8 cellular contexts compared by ENCODE assay signal in genomic region chr1:156503672-156504055, GRCh38. TPM values are rescaled to one million over a fixed set of nuclear protein-coding genes. Genes with fewer than 3 reads are reported as not detected.
DNase-seq lines count a peak whose midpoint lies in the region; ATAC-seq and TF ChIP-seq lines count a peak whose summit lies in the region.

No MANE protein-coding gene starts in this region.

- peak overlapping the region; percentile 76 for H3K4me2 ChIP-seq in OCI-LY7 (ENCODE audit: low read length)

- H3K9ac ChIP-seq in duodenal mucosa (ENCODE audit: low read depth in 1 of 2, low read length in 2 of 2): peak overlapping the region; percentile 70 to 82

- ATAC-seq in CD4-positive, CD25-positive, alpha-beta regulatory T cell (ENCODE audit: low read depth in 2 of 2): no peak
- ATAC-seq in HG03342 (IDR thresholded peaks at IDR 0.05; ENCODE audit: unreplicated experiment): no peak
- no peak for ATAC-seq in GM18907 (IDR thresholded peaks at IDR 0.05; ENCODE audit: unreplicated experiment)

- peak overlapping the region; percentile 56 for H3K4me3 ChIP-seq in CD4-positive, CD25-positive, alpha-beta regulatory T cell (ENCODE audit: low read depth, low read length)
- H3K4me3 ChIP-seq in OCI-LY7 (ENCODE audit: low read depth, low read length, poor library complexity, severe bottlenecking) (peak overlapping the region; percentile 58), duodenal mucosa (ENCODE audit: low read depth in 1 of 2, low read length in 2 of 2) (peak overlapping the region; percentile 19 to 33), neutrophil (ENCODE audit: low read depth in 1 of 2, low read length in 1 of 2) (peak overlapping the region in 1 of 2 experiments; percentile 27)

- H3K36me3 ChIP-seq in CD4-positive, CD25-positive, alpha-beta regulatory T cell (ENCODE audit: control insufficient read depth, insufficient read depth, low read length): no peaks in the 10 kb centered on the region
- peaks cover 15% of the 10 kb centered on the region for H3K36me3 ChIP-seq in OCI-LY7 (ENCODE audit: insufficient read depth, low read length)
- no peaks in the 10 kb centered on the region for H3K36me3 ChIP-seq in duodenal mucosa (ENCODE audit: control insufficient read depth in 1 of 2, insufficient read depth in 2 of 2, low read length in 2 of 2)
- H3K36me3 ChIP-seq in neutrophil: no peaks in the 10 kb centered on the region

- BruUV-seq in OCI-LY7 (replicated peaks; lab: Mats Ljungman, UMichigan): no TSS peak

- no peaks in the 10 kb centered on the region for H3K27me3 ChIP-seq in CD4-positive, CD25-positive, alpha-beta regulatory T cell (ENCODE audit: control insufficient read depth, insufficient read depth, low read length)
- H3K27me3 ChIP-seq in duodenal mucosa (ENCODE audit: control insufficient read depth in 1 of 2, insufficient read depth in 2 of 2, low read length in 2 of 2) (no peaks in the 10 kb centered on the region), neutrophil (no peaks in the 10 kb centered on the region)

- H3K79me2 ChIP-seq in OCI-LY7 (ENCODE audit: insufficient read depth, low read depth, low read length): peaks cover 39% of the 10 kb centered on the region

- H3K27me3 Mint-ChIP-seq in CD4-positive, CD25-positive, alpha-beta regulatory T cell: peaks cover 13% of the 10 kb centered on the region

- H3K9me2 ChIP-seq in OCI-LY7 (ENCODE audit: insufficient read depth, low read length): no peaks in the 10 kb centered on the region

- H3K27ac Mint-ChIP-seq in CD4-positive, CD25-positive, alpha-beta regulatory T cell: peak overlapping the region; percentile 100

- H3K9me3 Mint-ChIP-seq in CD4-positive, CD25-positive, alpha-beta regulatory T cell: no peaks in the 10 kb centered on the region

- no peaks in the 10 kb centered on the region for H3K9me3 ChIP-seq in CD4-positive, CD25-positive, alpha-beta regulatory T cell (ENCODE audit: control insufficient read depth in 2 of 2, low read length in 2 of 2)
- H3K9me3 ChIP-seq in OCI-LY7 (ENCODE audit: low read length): no peaks in the 10 kb centered on the region
- H3K9me3 ChIP-seq in duodenal mucosa (ENCODE audit: control insufficient read depth in 1 of 2, low read length in 2 of 2): no peaks in the 10 kb centered on the region
- no peaks in the 10 kb centered on the region for H3K9me3 ChIP-seq in neutrophil

- TF ChIP-seq CTCF in OCI-LY7 (conservative IDR thresholded peaks at IDR 0.05; ENCODE audit: low read length) (no peak), neutrophil (IDR thresholded peaks at IDR 0.05) (no peak)

- POLR2A ChIA-PET in OCI-LY7 (lab: Charles Lee): interaction anchor here (0.6 to 8.9 kb wide), 5 partner anchors 12 to 88 kb away, joined by 4 to 179 read pairs (median 5); partner anchors contain the start of gene NAXE

- H2AFZ ChIP-seq in OCI-LY7 (ENCODE audit: low read length): peak overlapping the region; percentile 2; the same call in 1 of the 2 replicates

- peaks cover 74% of the 10 kb centered on the region for H3K4me1 ChIP-seq in CD4-positive, CD25-positive, alpha-beta regulatory T cell (ENCODE audit: control insufficient read depth, insufficient read depth, low read length, poor library complexity, severe bottlenecking)
- H3K4me1 ChIP-seq in OCI-LY7 (ENCODE audit: insufficient read depth, low read length, poor library complexity, severe bottlenecking) (peaks cover 68% of the 10 kb centered on the region), duodenal mucosa (ENCODE audit: control insufficient read depth in 1 of 2, insufficient read depth in 2 of 2, low read length in 2 of 2) (peaks cover 49 to 54% of the 10 kb centered on the region in 2 donors), neutrophil (ENCODE audit: control insufficient read depth in 1 of 2, insufficient read depth in 1 of 2, low read depth in 1 of 2, low read length in 1 of 2) (peaks cover 57 to 68% of the 10 kb centered on the region in 2 experiments)

- H3K4me3 Mint-ChIP-seq in CD4-positive, CD25-positive, alpha-beta regulatory T cell: peak overlapping the region; percentile 86 to 90 (median 87)

- peaks cover 4% of the 10 kb centered on the region for H3K36me3 Mint-ChIP-seq in CD4-positive, CD25-positive, alpha-beta regulatory T cell

- no peak for DNase-seq in CD4-positive, CD25-positive, alpha-beta regulatory T cell
- DNase-seq in OCI-LY7 (ENCODE audit: low spot score) (no peak), activated gamma-delta T cell treated with Interleukin-2 at 50 U/mL for 16 hours (no peak), mesenteric fat pad (ENCODE audit: low spot score) (no peak)

- peak overlapping the region; percentile 99 for H3K27ac ChIP-seq in CD4-positive, CD25-positive, alpha-beta regulatory T cell (ENCODE audit: insufficient read depth, low read length, poor library complexity, severe bottlenecking)
- H3K27ac ChIP-seq in OCI-LY7 (ENCODE audit: low read depth, low read length, poor library complexity, severe bottlenecking) (peak overlapping the region; percentile 98), duodenal mucosa (ENCODE audit: low read depth, low read length) (peak overlapping the region; percentile 99), neutrophil (peak overlapping the region; percentile 100)

- intact Hi-C loops in OCI-LY7 (cut with micrococcal nuclease; ENCODE audit: unreplicated experiment): loop anchor here (2.0 to 10.0 kb wide), 6 partner anchors 15 to 346 kb away; partner anchors contain the start of gene HDGF

- H4K20me1 ChIP-seq in OCI-LY7 (ENCODE audit: insufficient read depth, low read length): no peaks in the 10 kb centered on the region

- CTCF ChIA-PET in OCI-LY7 (lab: Charles Lee; ENCODE audit: unreplicated experiment): interaction anchor here (0.7 to 1.7 kb wide), 2 partner anchors 19 to 23 kb away, joined by 3 to 12 read pairs; no protein-coding TSS in a partner anchor

- H3K4me1 Mint-ChIP-seq in CD4-positive, CD25-positive, alpha-beta regulatory T cell: peaks cover 18 to 74% (median 55%) of the 10 kb centered on the region in 4 donors

RNA-seq across cellular contexts. Expression of gene MEF2D, which starts 3.1 kb away (rescaled TPM):
- total RNA-seq in CD4-positive, CD25-positive, alpha-beta regulatory T cell: 186 TPM
- polyA plus RNA-seq in CD4-positive, CD25-positive, alpha-beta regulatory T cell: 10 to 100 TPM in 1 of 4 donors, 1 to 10 TPM in 3; 4.6 to 11.5 (median 6.4) TPM
- total RNA-seq in OCI-LY7 (2014; rRNA removed; shearing (Covaris generic)): 23.4 and 42.7 TPM in 2 replicates
- total RNA-seq in OCI-LY7 (2022) (92.3 and 101 TPM in 2 replicates), mesenteric fat pad (38.7 TPM)
